12 cellular contexts compared by ENCODE assay signal in genomic region chr14:99436247-99437180, GRCh38. TPM values are rescaled to one million over a fixed set of nuclear protein-coding genes. Genes with fewer than 3 reads are reported as not detected.
A peak's percentile ranks its signal among the peaks of the same experiment; 100 is the strongest.
DNase-seq lines count a peak whose midpoint lies in the region; TF ChIP-seq lines count a peak whose summit lies in the region.
"Had no signal": no experiment of that assay in that cellular context is flagged by ENCODE, and none has a peak within 500 bp of the region (broad histone marks: within the 10 kb centered on the region; RNA-seq: fewer than 3 reads in every experiment).

No MANE protein-coding gene starts in this region.

- peaks cover 33% of the 10 kb centered on the region for H3K4me1 Mint-ChIP-seq in activated T-cell treated with anti-CD3 and anti-CD28 coated beads, Interleukin-2, amount 50 U/mL, for 24 hours (ENCODE audit: low read depth)
- H3K4me1 Mint-ChIP-seq in activated CD4-positive, alpha-beta memory T cell treated with anti-CD3 and anti-CD28 coated beads for 36 hours (ENCODE audit: low read depth): peaks cover 32% of the 10 kb centered on the region
- no peaks in the 10 kb centered on the region for H3K4me1 Mint-ChIP-seq in MCF 10A (ENCODE audit: insufficient read depth, unreplicated experiment)

- no peak for DNase-seq in activated T-cell treated with anti-CD3 and anti-CD28 coated beads, Interleukin-2, amount 50 U/mL, for 24 hours
- DNase-seq in activated T-cell treated with anti-CD3 and anti-CD28 coated beads, Interleukin-2, amount 50 U/mL, for 1 hour: no peak
- no peak for DNase-seq in activated CD4-positive, alpha-beta memory T cell treated with anti-CD3 and anti-CD28 coated beads for 36 hours
- DNase-seq in glomerular endothelial cell (ENCODE audit: extremely low read depth, low read depth, low spot score): peak; percentile 12
- DNase-seq in spleen: no peak
- DNase-seq in NK-92 (lab: John Stamatoyannopoulos, UW; ENCODE audit: unreplicated experiment): no peak
- no peak for DNase-seq in MCF 10A (ENCODE audit: unreplicated experiment)
- no peak for DNase-seq in cortex of kidney (lab: John Stamatoyannopoulos, UW)
- DNase-seq: heart right ventricle, MV-4-11, naive B cell had no signal

- no peak for TF ChIP-seq POLR2A in spleen (IDR thresholded peaks at IDR 0.05)

- intact Hi-C loops in activated CD4-positive, alpha-beta memory T cell treated with anti-CD3 and anti-CD28 coated beads for 36 hours (cut with micrococcal nuclease): loop anchor here (2.0 kb wide), 1 partner anchor 44 kb away; the partner anchor contains the start of genes CCNK and SETD3
- intact Hi-C loops in spleen (cut with DNase I; ENCODE audit: low total_unique reads): no loop called here
- intact Hi-C loops in MCF 10A (cut with micrococcal nuclease): no loop called here

- H3K27me3 ChIP-seq in spleen (replicated peaks in 1 of 7): no peaks in the 10 kb centered on the region
- H3K27me3 ChIP-seq: heart right ventricle had no signal

- H3K27me3 Mint-ChIP-seq in activated T-cell treated with anti-CD3 and anti-CD28 coated beads, Interleukin-2, amount 50 U/mL, for 24 hours: no peaks in the 10 kb centered on the region
- no peaks in the 10 kb centered on the region for H3K27me3 Mint-ChIP-seq in activated CD4-positive, alpha-beta memory T cell treated with anti-CD3 and anti-CD28 coated beads for 36 hours
- H3K27me3 Mint-ChIP-seq in MCF 10A (ENCODE audit: insufficient read depth, unreplicated experiment): no peaks in the 10 kb centered on the region
- H3K27me3 Mint-ChIP-seq: naive B cell had no signal

- H3K27ac ChIP-seq in spleen: peak overlapping the region in 6 of 8 donors; percentile 32 to 66 (median 54)
- H3K27ac ChIP-seq: coronary artery had no signal

- no peaks in the 10 kb centered on the region for H3K9me3 ChIP-seq in spleen
- H3K9me3 ChIP-seq: heart right ventricle had no signal

- peak overlapping the region; percentile 76 for H3K27ac Mint-ChIP-seq in activated T-cell treated with anti-CD3 and anti-CD28 coated beads, Interleukin-2, amount 50 U/mL, for 24 hours
- H3K27ac Mint-ChIP-seq in activated CD4-positive, alpha-beta memory T cell treated with anti-CD3 and anti-CD28 coated beads for 36 hours: peak overlapping the region; percentile 71
- no peak overlapping the region for H3K27ac Mint-ChIP-seq in MCF 10A (ENCODE audit: low read depth, unreplicated experiment)

- H3K36me3 ChIP-seq in spleen: peaks cover 0 to 94% (median 29%) of the 10 kb centered on the region in 6 donors

- CTCF ChIA-PET in activated CD4-positive, alpha-beta memory T cell treated with anti-CD3 and anti-CD28 coated beads for 36 hours (lab: Charles Lee): interaction anchor here (0.5 to 2.0 kb wide), 2 partner anchors 21 to 162 kb away, joined by 3 to 8 read pairs; no protein-coding TSS in a partner anchor
- CTCF ChIA-PET in MCF 10A (lab: Yijun Ruan, JAX): interaction anchor here (0.8 to 0.9 kb wide), 2 partner anchors 14 to 20 kb away, joined by 3 read pairs; no protein-coding TSS in a partner anchor

- TF ChIP-seq CTCF in spleen (IDR thresholded peaks at IDR 0.05 in 8 of 11, conservative IDR thresholded peaks at IDR 0.05 in 3 of 11) (no peak), MCF 10A (IDR thresholded peaks at IDR 0.05; ENCODE audit: unreplicated experiment) (no peak)

- 66 to 70% (median 67%) methylated on average over 14 of the region's 14 CpGs for WGBS in spleen, 5 donors

- peaks cover 85% of the 10 kb centered on the region for H3K36me3 Mint-ChIP-seq in activated T-cell treated with anti-CD3 and anti-CD28 coated beads, Interleukin-2, amount 50 U/mL, for 24 hours (ENCODE audit: low read depth)
- peaks cover 45% of the 10 kb centered on the region for H3K36me3 Mint-ChIP-seq in activated CD4-positive, alpha-beta memory T cell treated with anti-CD3 and anti-CD28 coated beads for 36 hours
- peaks cover 27% of the 10 kb centered on the region for H3K36me3 Mint-ChIP-seq in MCF 10A (ENCODE audit: insufficient read depth, unreplicated experiment)

- no peak overlapping the region for H3K4me3 ChIP-seq in spleen
- H3K4me3 ChIP-seq: coronary artery, heart right ventricle had no signal

- H3K4me1 ChIP-seq in spleen: peaks cover 0 to 41% (median 15%) of the 10 kb centered on the region in 6 donors

- H3K9me3 Mint-ChIP-seq in activated T-cell treated with anti-CD3 and anti-CD28 coated beads, Interleukin-2, amount 50 U/mL, for 24 hours: no peaks in the 10 kb centered on the region
- H3K9me3 Mint-ChIP-seq in activated CD4-positive, alpha-beta memory T cell treated with anti-CD3 and anti-CD28 coated beads for 36 hours: no peaks in the 10 kb centered on the region
- no peaks in the 10 kb centered on the region for H3K9me3 Mint-ChIP-seq in MCF 10A (ENCODE audit: unreplicated experiment)
- H3K9me3 Mint-ChIP-seq: naive B cell had no signal

- POLR2A ChIA-PET in activated CD4-positive, alpha-beta memory T cell treated with anti-CD3 and anti-CD28 coated beads for 36 hours (lab: Charles Lee): no interaction called here
- POLR2A ChIA-PET in MCF 10A (lab: Yijun Ruan, JAX): no interaction called here

- BruUV-seq in MCF 10A (replicated peaks; lab: Mats Ljungman, UMichigan): no TSS peak

- no peak overlapping the region for H3K4me3 Mint-ChIP-seq in activated T-cell treated with anti-CD3 and anti-CD28 coated beads, Interleukin-2, amount 50 U/mL, for 24 hours
- H3K4me3 Mint-ChIP-seq in activated CD4-positive, alpha-beta memory T cell treated with anti-CD3 and anti-CD28 coated beads for 36 hours: peak overlapping the region; percentile 24
- H3K4me3 Mint-ChIP-seq in MCF 10A (ENCODE audit: unreplicated experiment): no peak overlapping the region

RNA-seq across cellular contexts. Expression of gene SETD3, which starts 44.1 kb away (rescaled TPM):
- 10 to 100 TPM; 54.3 to 56.8 TPM for total RNA-seq in activated CD4-positive, alpha-beta memory T cell treated with anti-CD3 and anti-CD28 coated beads for 36 hours
- total RNA-seq in glomerular endothelial cell (44.8 and 53.9 TPM in 2 replicates), spleen (10 to 100 TPM; 47.9 to 84.4 (median 64.6) TPM), MCF 10A (2022) (43.9 and 50.6 TPM in 2 replicates)
- 10 to 100 TPM; 18.1 to 28.4 (median 19.1) TPM for polyA plus RNA-seq in spleen

RNA-seq across cellular contexts. Expression of gene CCNK, which starts 44.7 kb away (rescaled TPM):
- total RNA-seq in activated CD4-positive, alpha-beta memory T cell treated with anti-CD3 and anti-CD28 coated beads for 36 hours: 10 to 100 TPM; 86.6 to 90.4 TPM
- total RNA-seq in glomerular endothelial cell (25.5 and 41.1 TPM in 2 replicates), spleen (10 to 100 TPM; 38.3 to 58.3 (median 50.3) TPM), MCF 10A (2022) (70.4 and 87.7 TPM in 2 replicates)
- 10 to 100 TPM; 11.8 to 15.5 (median 12.8) TPM for polyA plus RNA-seq in spleen
